Comparison of ENCODE assay signal across 8 cellular contexts in genomic region chr7:140397784-140398750, GRCh38. TPM values are rescaled to one million over a fixed set of nuclear protein-coding genes. Genes with fewer than 3 reads are reported as not detected.
DNase-seq lines count a peak whose midpoint lies in the region; ATAC-seq, FAIRE-seq and TF ChIP-seq lines count a peak whose summit lies in the region.

SLC37A3 (minus strand) TSS chr7:140398530; CDS start chr7:140382526, 16,004 bp downstream.

- H4K20me1 ChIP-seq in endothelial cell of umbilical vein (replicated peaks; ENCODE audit: control insufficient read depth, extremely low read depth, insufficient read depth, low read length): peaks cover 5% of the 10 kb centered on the region

- no peaks in the 10 kb centered on the region for H3K36me3 ChIP-seq in CD4-positive, alpha-beta memory T cell (ENCODE audit: insufficient read depth, low read length)
- no peaks in the 10 kb centered on the region for H3K36me3 ChIP-seq in endothelial cell of umbilical vein (ENCODE audit: control insufficient read depth in 2 of 2, extremely low read depth in 1 of 2, insufficient read depth in 2 of 2, low read length in 2 of 2)

- H3K4me3 Mint-ChIP-seq in CD4-positive, alpha-beta memory T cell: peak within 1 kb of the TSS; percentile 90 to 95 (median 90)

- FAIRE-seq in endothelial cell of umbilical vein (lab: Jason Lieb, UNC): peak; percentile 93

- intact Hi-C loops in CD4-positive, alpha-beta memory T cell (cut with micrococcal nuclease): loop anchor here (2.0 to 5.0 kb wide), 2 partner anchors 39 to 221 kb away; partner anchors contain the start of gene KDM7A
- intact Hi-C loops in endothelial cell of umbilical vein (cut with micrococcal nuclease): loop anchor here (2.0 to 5.0 kb wide), 4 partner anchors 44 to 223 kb away; partner anchors contain the start of gene MKRN1

- peak within 1 kb of the TSS; percentile 77 for H3K27ac ChIP-seq in CD4-positive, alpha-beta memory T cell (ENCODE audit: low read depth, low read length)
- peak within 1 kb of the TSS; percentile 60 for H3K27ac ChIP-seq in endothelial cell of umbilical vein (ENCODE audit: insufficient read depth, low read depth, low read length)

- peaks cover 25% of the 10 kb centered on the region for H3K79me2 ChIP-seq in endothelial cell of umbilical vein (ENCODE audit: control insufficient read depth, insufficient read depth, low read length)

- peak; percentile 82 for TF ChIP-seq POLR2A in endothelial cell of umbilical vein (IDR thresholded peaks at IDR 0.05; ENCODE audit: low read depth, low read length)

- no peak for TF ChIP-seq CTCF in endothelial cell of umbilical vein (IDR thresholded peaks at IDR 0.05; ENCODE audit: extremely low read depth in 1 of 2, insufficient read depth in 1 of 2, low read depth in 1 of 2, low read length in 2 of 2)

- peak within 1 kb of the TSS; percentile 71 to 94 (median 88) for H3K27ac Mint-ChIP-seq in CD4-positive, alpha-beta memory T cell

- peak within 1 kb of the TSS; percentile 88 for H3K4me2 ChIP-seq in endothelial cell of umbilical vein (ENCODE audit: insufficient read depth, low read length)

- peaks cover 21% of the 10 kb centered on the region for H3K4me1 ChIP-seq in CD4-positive, alpha-beta memory T cell (ENCODE audit: insufficient read depth, low read length)
- peaks cover 18% of the 10 kb centered on the region for H3K4me1 ChIP-seq in endothelial cell of umbilical vein (ENCODE audit: control insufficient read depth, extremely low read depth, insufficient read depth, low read length)

- no peaks in the 10 kb centered on the region for H3K9me3 ChIP-seq in CD4-positive, alpha-beta memory T cell (ENCODE audit: control insufficient read depth in 1 of 2, low read length in 2 of 2)
- no peaks in the 10 kb centered on the region for H3K9me3 ChIP-seq in endothelial cell of umbilical vein (replicated peaks; ENCODE audit: control insufficient read depth, insufficient read depth, low read length)

- H3K27me3 ChIP-seq in CD4-positive, alpha-beta memory T cell (ENCODE audit: insufficient read depth, low read length): no peaks in the 10 kb centered on the region
- H3K27me3 ChIP-seq in endothelial cell of umbilical vein (ENCODE audit: control insufficient read depth in 2 of 2, insufficient read depth in 2 of 2, low read length in 2 of 2): no peaks in the 10 kb centered on the region

- peaks cover 16 to 26% (median 20%) of the 10 kb centered on the region in 4 donors for H3K4me1 Mint-ChIP-seq in CD4-positive, alpha-beta memory T cell

- DNase-seq in CD4-positive, alpha-beta memory T cell: peak; percentile 77 to 85 (median 81)
- DNase-seq in HK-2 (ENCODE audit: unreplicated experiment) (peak; percentile 83), activated T-cell treated with anti-CD3 and anti-CD28 coated beads for 1 hour (ENCODE audit: low read depth) (peak; percentile 81), endothelial cell of umbilical vein (ENCODE audit: low read depth, low spot score) (peak; percentile 74), middle frontal gyrus (ENCODE audit: extremely low spot score, low spot score) (peak; percentile 53)
- peak; percentile 85 for DNase-seq in NK-92 treated with Interleukin-12 subunit alpha and Interleukin-12 subunit beta, amount 100 ng/mL, for 24 hours (lab: John Stamatoyannopoulos, UW)
- DNase-seq in stimulated activated CD8-positive, alpha-beta memory T cell treated with anti-CD3 and anti-CD28 coated beads, Interleukin-2, amount 100 ng/mL, for 48 hours (ENCODE audit: low read depth in 2 of 2): peak; percentile 84 to 87

- peak; percentile 99 for ATAC-seq in GM19452 (IDR thresholded peaks at IDR 0.05; ENCODE audit: unreplicated experiment)

- CTCF ChIA-PET in CD4-positive, alpha-beta memory T cell (lab: Charles Lee; ENCODE audit: partially characterized antibody): interaction anchor here (2.2 kb wide), 1 partner anchor 22 kb away, joined by 10 read pairs; no protein-coding TSS in a partner anchor
- CTCF ChIA-PET in endothelial cell of umbilical vein (lab: Charles Lee): interaction anchor here (0.6 kb wide), 1 partner anchor 21 kb away, joined by 6 read pairs; no protein-coding TSS in a partner anchor

- no peaks in the 10 kb centered on the region for H3K36me3 Mint-ChIP-seq in CD4-positive, alpha-beta memory T cell

- H3K27me3 Mint-ChIP-seq in CD4-positive, alpha-beta memory T cell: no peaks in the 10 kb centered on the region

- POLR2A ChIA-PET in CD4-positive, alpha-beta memory T cell (lab: Charles Lee; ENCODE audit: partially characterized antibody): interaction anchor here (1.0 to 2.0 kb wide), 5 partner anchors 15 to 674 kb away, joined by 3 to 9 read pairs (median 7); partner anchors contain the start of gene MKRN1
- POLR2A ChIA-PET in endothelial cell of umbilical vein (lab: Charles Lee): no interaction called here

- dilution Hi-C loops in endothelial cell of umbilical vein (cut with MboI; ENCODE audit: extremely low pct_ligation_motif_present, low sequenced_read_pairs): no loop called here

- no peaks in the 10 kb centered on the region for H3K9me3 Mint-ChIP-seq in CD4-positive, alpha-beta memory T cell

- H3K9me1 ChIP-seq in endothelial cell of umbilical vein (replicated peaks; ENCODE audit: control insufficient read depth, extremely low read depth, insufficient read depth, low read length): no peaks in the 10 kb centered on the region

- peak within 1 kb of the TSS; percentile 66 for H2AFZ ChIP-seq in endothelial cell of umbilical vein (ENCODE audit: low read depth, low read length)

- H3K9ac ChIP-seq in endothelial cell of umbilical vein (replicated peaks; ENCODE audit: extremely low read depth, insufficient read depth, low read length): peak within 1 kb of the TSS; percentile 87

- no TSS peak for BruUV-seq in endothelial cell of umbilical vein (replicated peaks; lab: Mats Ljungman, UMichigan)

- peak within 1 kb of the TSS; percentile 33 to 63 for H3K4me3 ChIP-seq in CD4-positive, alpha-beta memory T cell (ENCODE audit: low read length in 2 of 2)
- H3K4me3 ChIP-seq in endothelial cell of umbilical vein (replicated peaks in 1 of 3; ENCODE audit: insufficient read depth in 1 of 3, low read depth in 1 of 3, low read length in 3 of 3): peak within 1 kb of the TSS; percentile 68 to 100 (median 86)

TF ChIP-seq in endothelial cell of umbilical vein, 7 proteins besides CTCF, POLR2A, EP300 and RAD21:
- TF ChIP-seq MYC (IDR thresholded peaks at IDR 0.05; ENCODE audit: low read depth, low read length) (peak; percentile 28), EZH2 (IDR thresholded peaks at IDR 0.05; ENCODE audit: borderline replicate concordance, low read depth, low read length, severe bottlenecking) (no peak), GATA2 (IDR thresholded peaks at IDR 0.05; ENCODE audit: insufficient read depth, insufficient read length, low read depth, low read length) (no peak), MAX (IDR thresholded peaks at IDR 0.05; ENCODE audit: insufficient read depth, insufficient read length) (peak; percentile 91), POLR2AphosphoS5 (IDR thresholded peaks at IDR 0.05; ENCODE audit: insufficient read depth, low read depth, low read length) (peak; percentile 72), FOS (IDR thresholded peaks at IDR 0.05; ENCODE audit: borderline replicate concordance, insufficient read depth, low read length) (no peak), JUN (IDR thresholded peaks at IDR 0.05; ENCODE audit: borderline replicate concordance, insufficient read depth, insufficient read length, low read depth) (no peak)

RNA-seq across cellular contexts. Expression of gene SLC37A3, which starts in this region (rescaled TPM):
- total RNA-seq in CD4-positive, alpha-beta memory T cell: 10 to 100 TPM; 32.5 to 42.5 TPM
- polyA plus RNA-seq in CD4-positive, alpha-beta memory T cell: 10 to 100 TPM; 15.0 to 24.0 TPM
- 32.7 and 35.3 TPM in 2 replicates for total RNA-seq in endothelial cell of umbilical vein
- 47.0 and 59.7 TPM in 2 replicates for polyA plus RNA-seq in endothelial cell of umbilical vein
- 30.4 and 34.8 TPM in 2 replicates for polyA plus RNA-seq in endothelial cell of umbilical vein (2011; cell fraction: cytosol; rRNA removed)
- polyA plus RNA-seq in endothelial cell of umbilical vein (2011; cell fraction: nucleus; rRNA removed): 112 and 119 TPM in 2 replicates
- polyA plus RNA-seq in endothelial cell of umbilical vein (2012): 24.8 and 31.4 TPM in 2 replicates
- polyA minus RNA-seq in endothelial cell of umbilical vein: 107 and 132 TPM in 2 replicates
- 6.9 TPM for polyA minus RNA-seq in endothelial cell of umbilical vein (2011; cell fraction: cytosol; rRNA and poly(A)+ RNA removed)
- polyA minus RNA-seq in endothelial cell of umbilical vein (2011; cell fraction: nucleus; rRNA and poly(A)+ RNA removed): 55.9 and 68.8 TPM in 2 replicates

Comparison
In these comparisons a context has a peak if more than half of its experiments do, and no peak if none do; other contexts are left out.
1. Peak in every context shown above with its lines: DNase-seq, ATAC-seq, H3K4me3 ChIP-seq and H3K27ac ChIP-seq.